Comparison of ENCODE assay signal across 8 cellular contexts in genomic region chrX:54495814-54496516, GRCh38. TPM values are rescaled to one million over a fixed set of nuclear protein-coding genes. Genes with fewer than 3 reads are reported as not detected.
DNase-seq lines count a peak whose midpoint lies in the region; ATAC-seq and TF ChIP-seq lines count a peak whose summit lies in the region.

FGD1 (minus strand) TSS chrX:54496234; CDS start chrX:54495432, 802 bp downstream.

- TF ChIP-seq CTCF in C4-2B (conservative IDR thresholded peaks at IDR 0.05) (no peak), progenitor cell of endocrine pancreas (IDR thresholded peaks at IDR 0.05; ENCODE audit: unreplicated experiment) (no peak)

- ATAC-seq in left ventricle myocardium superior = peak; percentile 95
- no peak for ATAC-seq in GM21390 (IDR thresholded peaks at IDR 0.05; ENCODE audit: unreplicated experiment)
- no peak for ATAC-seq in HG02885 (IDR thresholded peaks at IDR 0.05; ENCODE audit: poor library complexity, unreplicated experiment)

- peaks cover 15% of the 10 kb centered on the region for H3K4me1 ChIP-seq in HUES48 (ENCODE audit: control insufficient read depth, insufficient read depth, low read length)

- intact Hi-C loops in left ventricle myocardium superior (cut with micrococcal nuclease) = no loop called here

- peaks cover 7% of the 10 kb centered on the region for H3K36me3 Mint-ChIP-seq in progenitor cell of endocrine pancreas (ENCODE audit: insufficient read depth)

- no peaks in the 10 kb centered on the region for H3K36me3 ChIP-seq in HUES48 (ENCODE audit: control insufficient read depth, insufficient read depth, low read length)

- H3K9me3 ChIP-seq in HUES48 (ENCODE audit: control insufficient read depth, insufficient read depth, low read length) = peaks cover 24% of the 10 kb centered on the region

- no peaks in the 10 kb centered on the region for H3K27me3 Mint-ChIP-seq in progenitor cell of endocrine pancreas

- peak within 1 kb of the TSS; percentile 84 for H3K4me3 Mint-ChIP-seq in progenitor cell of endocrine pancreas (ENCODE audit: low read depth)

- peak within 1 kb of the TSS; percentile 92 for H3K27ac Mint-ChIP-seq in progenitor cell of endocrine pancreas

- peak within 1 kb of the TSS; percentile 42 for H3K27ac ChIP-seq in C4-2B
- H3K27ac ChIP-seq in HUES48 (ENCODE audit: low read depth, low read length) = peak within 1 kb of the TSS; percentile 80
- peak within 1 kb of the TSS; percentile 48 for H3K27ac ChIP-seq in angular gyrus (ENCODE audit: low read depth, low read length)

- peak within 1 kb of the TSS; percentile 72 for H3K4me3 ChIP-seq in HUES48 (ENCODE audit: low read depth, low read length)

- peaks cover 37% of the 10 kb centered on the region for H3K9me3 Mint-ChIP-seq in progenitor cell of endocrine pancreas (ENCODE audit: low read depth)

- H3K4me1 Mint-ChIP-seq in progenitor cell of endocrine pancreas (ENCODE audit: low read depth) = peaks cover 21% of the 10 kb centered on the region

- no peaks in the 10 kb centered on the region for H3K27me3 ChIP-seq in HUES48 (ENCODE audit: control insufficient read depth, insufficient read depth, low read length)

- H3K9ac ChIP-seq in HUES48 (ENCODE audit: low read depth, low read length) = peak within 1 kb of the TSS; percentile 36; the same call in 1 of the 2 replicates

- DNase-seq in SHP77 (lab: John Stamatoyannopoulos, UW) (peak; percentile 79 to 91), left ventricle myocardium superior (peak; percentile 86), progenitor cell of endocrine pancreas (ENCODE audit: low spot score, unreplicated experiment) (peak; percentile 44)

RNA-seq across cellular contexts. Expression of gene FGD1, which starts in this region (rescaled TPM):
- total RNA-seq in left ventricle myocardium superior (6.3 TPM), progenitor cell of endocrine pancreas (23.6 and 24.7 TPM in 2 replicates)
